ENCODE assay signal across 8 cellular contexts in genomic region chr6:92777146-92777740, GRCh38.
DNase-seq lines count a peak whose midpoint lies in the region; ATAC-seq and TF ChIP-seq lines count a peak whose summit lies in the region.

No MANE protein-coding gene starts in this region.

- no peaks in the 10 kb centered on the region for H3K4me1 Mint-ChIP-seq in activated naive CD8-positive, alpha-beta T cell treated with anti-CD3 and anti-CD28 coated beads, Interleukin-2, amount 50 U/mL, for 24 hours

- H3K27ac Mint-ChIP-seq in activated naive CD8-positive, alpha-beta T cell treated with anti-CD3 and anti-CD28 coated beads, Interleukin-2, amount 50 U/mL, for 24 hours = no peak overlapping the region

- ATAC-seq in GM19455 (IDR thresholded peaks at IDR 0.05; ENCODE audit: unreplicated experiment) (peak; percentile 64), GM21423 (IDR thresholded peaks at IDR 0.05; ENCODE audit: unreplicated experiment) (no peak)
- no peak for ATAC-seq in activated naive CD8-positive, alpha-beta T cell treated with anti-CD3 and anti-CD28 coated beads, Interleukin-2, amount 50 U/mL, for 24 hours

- DNase-seq in SHP77 treated with DMSO at 0.1 percent for 48 hours (lab: John Stamatoyannopoulos, UW) = peak; percentile 52
- DNase-seq in iPS-NIHi11 (ENCODE audit: low spot score) = peak; percentile 30
- DNase-seq in activated naive CD8-positive, alpha-beta T cell treated with anti-CD3 and anti-CD28 coated beads, Interleukin-2, amount 50 U/mL, for 24 hours = no peak
- DNase-seq in cortex of kidney (lab: John Stamatoyannopoulos, UW) = no peak
- DNase-seq in activated CD4-positive, alpha-beta T cell treated with anti-CD3 and anti-CD28 coated beads, Interleukin-2, amount 50 U/mL, for 48 hours = no peak

- H3K4me3 Mint-ChIP-seq in activated naive CD8-positive, alpha-beta T cell treated with anti-CD3 and anti-CD28 coated beads, Interleukin-2, amount 50 U/mL, for 24 hours = no peak overlapping the region

- TF ChIP-seq CTCF in LNCAP (IDR thresholded peaks at IDR 0.05) = peak; percentile 74

- no peaks in the 10 kb centered on the region for H3K27me3 Mint-ChIP-seq in activated naive CD8-positive, alpha-beta T cell treated with anti-CD3 and anti-CD28 coated beads, Interleukin-2, amount 50 U/mL, for 24 hours

- H3K9me3 Mint-ChIP-seq in activated naive CD8-positive, alpha-beta T cell treated with anti-CD3 and anti-CD28 coated beads, Interleukin-2, amount 50 U/mL, for 24 hours = peaks cover 4% of the 10 kb centered on the region

- H3K36me3 Mint-ChIP-seq in activated naive CD8-positive, alpha-beta T cell treated with anti-CD3 and anti-CD28 coated beads, Interleukin-2, amount 50 U/mL, for 24 hours (ENCODE audit: low read depth) = no peaks in the 10 kb centered on the region

Comparison
In these comparisons a context has a peak if more than half of its experiments do, and no peak if none do; other contexts are left out.
1. DNase-seq: peak in SHP77 treated with DMSO at 0.1 percent for 48 hours (single experiment) and iPS-NIHi11 (single experiment); none in activated naive CD8-positive, alpha-beta T cell treated with anti-CD3 and anti-CD28 coated beads, Interleukin-2, amount 50 U/mL, for 24 hours (single experiment), cortex of kidney (single experiment) and activated CD4-positive, alpha-beta T cell treated with anti-CD3 and anti-CD28 coated beads, Interleukin-2, amount 50 U/mL, for 48 hours (0 of 2).